In the genomic region with DNA sequence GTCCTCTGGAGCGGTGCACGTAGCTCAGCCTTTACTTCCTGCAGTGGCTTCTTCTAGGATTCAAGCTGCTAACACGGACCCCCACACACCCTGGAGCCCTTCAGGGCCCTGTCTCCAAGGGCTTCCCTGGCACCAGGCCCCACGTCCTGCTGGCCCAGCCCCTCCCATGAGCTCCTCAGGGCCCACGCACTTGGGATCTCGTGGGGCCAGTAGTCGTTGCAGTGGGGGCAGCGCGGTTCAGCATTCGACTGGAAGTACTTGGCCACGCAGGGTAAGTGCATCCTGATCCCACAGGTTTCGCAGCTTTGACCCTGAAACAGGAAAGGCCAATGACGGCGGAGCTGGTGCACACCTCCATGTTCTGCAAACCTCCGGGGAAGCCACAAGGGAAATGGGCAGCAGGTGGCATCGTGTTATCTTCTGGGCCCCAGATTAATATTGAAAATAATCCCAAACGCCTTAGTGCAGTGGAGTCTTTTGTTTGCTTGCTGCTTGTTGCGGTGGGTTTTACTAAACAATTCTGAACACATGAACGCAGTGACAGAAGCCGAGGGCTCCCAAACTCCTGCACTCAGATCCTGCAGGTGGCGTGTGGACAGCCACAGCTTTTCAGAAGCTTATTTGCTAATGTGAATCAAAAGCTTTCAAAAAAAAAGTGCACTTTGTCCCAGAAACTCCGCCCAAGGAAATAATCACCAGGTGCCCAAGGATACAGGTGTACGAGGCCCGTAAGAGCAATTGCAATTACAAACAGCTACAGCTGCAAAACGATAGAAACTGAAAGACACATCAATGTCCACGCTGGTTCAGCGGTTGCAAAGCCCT, we compare ENCODE assay signal across 14 cellular contexts. TPM values are rescaled to one million over a fixed set of nuclear protein-coding genes. Genes with fewer than 3 reads are reported as not detected.
A peak's percentile ranks its signal among the peaks of the same experiment; 100 is the strongest.
DNase-seq lines count a peak whose midpoint lies in the region; ATAC-seq and TF ChIP-seq lines count a peak whose summit lies in the region.
"Had no signal": no experiment of that assay in that cellular context is flagged by ENCODE, and none has a peak within 500 bp of the region (broad histone marks: within the 10 kb centered on the region; RNA-seq: fewer than 3 reads in every experiment).

No MANE protein-coding gene starts in this region.

- H3K4me1 Mint-ChIP-seq in CD8-positive, alpha-beta T cell (ENCODE audit: low read depth), result peaks cover 36% of the 10 kb centered on the region

- intact Hi-C loops in CD8-positive, alpha-beta T cell (cut with DNase I, micrococcal nuclease), result no loop called here
- intact Hi-C loops in mucosa of descending colon (cut with DNase I, micrococcal nuclease), result no loop called here

- H4K20me1 ChIP-seq in KMS-11 (ENCODE audit: insufficient read depth), result no peaks in the 10 kb centered on the region

- peak overlapping the region; percentile 60 for H3K9ac ChIP-seq in KMS-11

- peaks cover 41% of the 10 kb centered on the region for H3K36me3 Mint-ChIP-seq in CD8-positive, alpha-beta T cell

- peak overlapping the region; percentile 45; the same call in 1 of the 2 replicates for H2AFZ ChIP-seq in KMS-11 (ENCODE audit: low read depth)

- no peaks in the 10 kb centered on the region for H3K9me3 ChIP-seq in CD8-positive, alpha-beta T cell (ENCODE audit: low read length)
- H3K9me3 ChIP-seq in mucosa of descending colon, result no peaks in the 10 kb centered on the region

- H3K27me3 Mint-ChIP-seq in CD8-positive, alpha-beta T cell (ENCODE audit: low read depth), result no peaks in the 10 kb centered on the region
- H3K27me3 Mint-ChIP-seq: memory B cell had no signal

- CTCF ChIA-PET in CD8-positive, alpha-beta T cell (lab: Charles Lee), result interaction anchor here (0.6 to 2.4 kb wide), 10 partner anchors 9 to 238 kb away, joined by 3 to 9 read pairs (median 3); no protein-coding TSS in a partner anchor

- no peaks in the 10 kb centered on the region for H3K27me3 ChIP-seq in CD8-positive, alpha-beta T cell (ENCODE audit: insufficient read depth, low read length)
- no peaks in the 10 kb centered on the region for H3K27me3 ChIP-seq in KMS-11 (ENCODE audit: insufficient read depth, low read depth)

- no peak for ATAC-seq in CD8-positive, alpha-beta T cell
- ATAC-seq in mucosa of descending colon, result peak; percentile 68
- no peak for ATAC-seq in GM21390 (IDR thresholded peaks at IDR 0.05; ENCODE audit: unreplicated experiment)
- ATAC-seq in GM21360 (IDR thresholded peaks at IDR 0.05; ENCODE audit: unreplicated experiment), result no peak

- no peaks in the 10 kb centered on the region for H3K9me3 Mint-ChIP-seq in CD8-positive, alpha-beta T cell
- H3K9me3 Mint-ChIP-seq: memory B cell had no signal

- peaks cover 30% of the 10 kb centered on the region for H3K4me1 ChIP-seq in CD8-positive, alpha-beta T cell (ENCODE audit: insufficient read depth, low read length)
- H3K4me1 ChIP-seq in KMS-11 (ENCODE audit: low read depth, poor library complexity, severe bottlenecking), result peaks cover 71% of the 10 kb centered on the region
- H3K4me1 ChIP-seq in mucosa of descending colon (ENCODE audit: low read depth), result peaks cover 45% of the 10 kb centered on the region

- no peak overlapping the region for H3K4me3 ChIP-seq in CD8-positive, alpha-beta T cell (ENCODE audit: low read depth, low read length)
- H3K4me3 ChIP-seq in KMS-11 (IDR thresholded peaks at IDR 0.05; ENCODE audit: insufficient read depth, low read depth, low read length) (no peak overlapping the region), mucosa of descending colon (no peak overlapping the region)

- peak overlapping the region; percentile 72 for H3K27ac Mint-ChIP-seq in CD8-positive, alpha-beta T cell
- H3K27ac Mint-ChIP-seq: memory B cell had no signal

- no peak for TF ChIP-seq CTCF in CD8-positive, alpha-beta T cell (IDR thresholded peaks at IDR 0.05)
- TF ChIP-seq CTCF in KMS-11 (conservative IDR thresholded peaks at IDR 0.05; ENCODE audit: low read depth, low read length) (peak; percentile 35), VCaP (conservative IDR thresholded peaks at IDR 0.05) (no peak), mucosa of descending colon (IDR thresholded peaks at IDR 0.05) (no peak)

- POLR2A ChIA-PET in CD8-positive, alpha-beta T cell (lab: Charles Lee), result interaction anchor here (1.1 to 2.1 kb wide), 7 partner anchors 10 to 181 kb away, joined by 3 to 7 read pairs (median 4); a partner anchor contains a TSS

- DNase-seq in CD8-positive, alpha-beta T cell, result no peak
- DNase-seq in mucosa of descending colon (peak; percentile 53 to 75 (median 64)), HK-2 (ENCODE audit: unreplicated experiment) (no peak)
- DNase-seq in NK-92 treated with Interleukin-12 subunit alpha and Interleukin-12 subunit beta, amount 100 ng/mL, for 24 hours (lab: John Stamatoyannopoulos, UW), result no peak
- DNase-seq: activated CD8-positive, alpha-beta memory T cell treated with anti-CD3 and anti-CD28 coated beads, Interleukin-2, amount 50 U/mL, for 4 hours; dermis blood vessel endothelial cell; EL; HCEC 1CT; NCI-H1930 had no signal

- H3K79me2 ChIP-seq in KMS-11 (ENCODE audit: insufficient read depth, low read depth), result no peaks in the 10 kb centered on the region

- peaks cover 4% of the 10 kb centered on the region for H3K36me3 ChIP-seq in CD8-positive, alpha-beta T cell (ENCODE audit: insufficient read depth, low read length)
- H3K36me3 ChIP-seq in KMS-11 (ENCODE audit: insufficient read depth) (no peaks in the 10 kb centered on the region), mucosa of descending colon (ENCODE audit: low read depth) (no peaks in the 10 kb centered on the region)

- no peak overlapping the region for H3K27ac ChIP-seq in CD8-positive, alpha-beta T cell (ENCODE audit: low read depth, low read length)
- peak overlapping the region; percentile 94 for H3K27ac ChIP-seq in KMS-11
- H3K27ac ChIP-seq in VCaP, result peak overlapping the region; percentile 5; the same call in 1 of the 2 replicates

- peak overlapping the region; percentile 98 for H3K4me2 ChIP-seq in KMS-11

- H3K4me3 Mint-ChIP-seq in CD8-positive, alpha-beta T cell, result peak overlapping the region; percentile 20
- H3K4me3 Mint-ChIP-seq: memory B cell had no signal

RNA-seq across cellular contexts. Expression of a gene that starts 22.4 kb away (rescaled TPM):
- total RNA-seq in CD8-positive, alpha-beta T cell, result 10 to 100 TPM; 17.6 to 22.6 TPM
- 10 to 100 TPM in 1 of 3 donors, 1 to 10 TPM in 2; 8.7 to 12.9 (median 8.9) TPM for total RNA-seq in mucosa of descending colon

RNA-seq across cellular contexts. Expression of a gene that starts 42.8 kb away (rescaled TPM):
- 10 to 100 TPM; 29.6 to 30.1 TPM for total RNA-seq in CD8-positive, alpha-beta T cell
- 10 to 100 TPM; 39.3 to 50.1 (median 48.9) TPM for total RNA-seq in mucosa of descending colon

Comparison
In these comparisons a context has a peak if more than half of its experiments do, and no peak if none do; other contexts are left out.
1. DNase-seq: peak in mucosa of descending colon (3 of 3); none in CD8-positive, alpha-beta T cell (0 of 7), HK-2 (single experiment) and NK-92 treated with Interleukin-12 subunit alpha and Interleukin-12 subunit beta, amount 100 ng/mL, for 24 hours (single experiment).